30 cellular contexts compared by ENCODE assay signal in genomic region chrX:91389026-91389425, GRCh38.
"Had no signal": no experiment of that assay in that cellular context is flagged by ENCODE, and none has a peak within 500 bp of the region (broad histone marks: within the 10 kb centered on the region; RNA-seq: fewer than 3 reads in every experiment).

No MANE protein-coding gene starts in this region.

- ATAC-seq: activated naive CD4-positive, alpha-beta T cell treated with anti-CD3 and anti-CD28 coated beads, Interleukin-2, amount 50 U/mL, for 72 hours; activated naive CD8-positive, alpha-beta T cell treated with anti-CD3 and anti-CD28 coated beads, Interleukin-2, amount 50 U/mL, for 24 hours; activated T-cell treated with anti-CD3 and anti-CD28 coated beads, Interleukin-2, amount 50 U/mL, for 4 hours; activated T-cell treated with anti-CD3 and anti-CD28 coated beads, Interleukin-2, amount 50 U/mL, for 72 hours; activated T-helper 17 cell treated with anti-CD3 and anti-CD28 coated beads, Interleukin-2, amount 50 U/mL, for 72 hours; body of pancreas had no signal

- DNase-seq: activated effector memory CD4-positive, alpha-beta T cell treated with anti-CD3 and anti-CD28 coated beads, Interleukin-2, amount 50 U/mL, for 16 hours; activated effector memory CD4-positive, alpha-beta T cell treated with Interleukin-2 at 50 U/mL for 16 hours; activated gamma-delta T cell; activated gamma-delta T cell treated with Interleukin-2 at 50 U/mL for 16 hours; activated naive CD4-positive, alpha-beta T cell; activated naive CD4-positive, alpha-beta T cell treated with anti-CD3 and anti-CD28 coated beads for 36 hours; activated naive CD4-positive, alpha-beta T cell treated with anti-CD3 and anti-CD28 coated beads, Interleukin-2, amount 10 ng/mL, durations not matched to agents 7 days and 5 days; activated naive CD4-positive, alpha-beta T cell treated with anti-CD3 and anti-CD28 coated beads, Interleukin-2, amount 50 U/mL, for 16 hours; activated naive CD4-positive, alpha-beta T cell treated with Interleukin-2 at 50 U/mL for 16 hours; activated naive CD8-positive, alpha-beta T cell treated with anti-CD3 and anti-CD28 coated beads for 36 hours; activated naive CD8-positive, alpha-beta T cell treated with anti-CD3 and anti-CD28 coated beads, Interleukin-2, amount 10 ng/mL, durations not matched to agents 7 days and 5 days; activated naive CD8-positive, alpha-beta T cell treated with anti-CD3 and anti-CD28 coated beads, Interleukin-2, amount 50 U/mL, for 24 hours; activated T-cell treated with anti-CD3 and anti-CD28 coated beads, Interleukin-2, amount 50 U/mL, for 4 hours; activated T-cell treated with anti-CD3 and anti-CD28 coated beads, Interleukin-2, amount 50 U/mL, for 48 hours; activated T-cell treated with anti-CD3 and anti-CD28 coated beads, Interleukin-2, amount 50 U/mL, for 72 hours; adrenal gland; amniotic stem cell; amygdala; anterior cingulate cortex; aorta; body of pancreas; brain microvascular endothelial cell; caudate nucleus; central memory CD4-positive, alpha-beta T cell; cerebellar nuclear complex had no signal

- H3K4me3 ChIP-seq: adrenal gland, ascending aorta, body of pancreas, breast epithelium, cardiac muscle cell had no signal

- H3K9me3 ChIP-seq: adrenal gland, ascending aorta, body of pancreas, breast epithelium had no signal

- H3K27me3 ChIP-seq: ascending aorta, body of pancreas, brain microvascular endothelial cell, cardiac muscle cell had no signal

- H3K36me3 ChIP-seq: adrenal gland, ascending aorta, brain microvascular endothelial cell, breast epithelium, cardiac muscle cell had no signal

- H3K4me1 ChIP-seq: adrenal gland, ascending aorta, body of pancreas, breast epithelium had no signal

- H3K27ac ChIP-seq: adrenal gland, ascending aorta, body of pancreas, brain microvascular endothelial cell, breast epithelium, cardiac muscle cell had no signal
